2 cellular contexts compared by ENCODE assay signal in genomic region chr11:116667318-116667717, GRCh38.
TF ChIP-seq lines count a peak whose summit lies in the region.
"Not testable (repeated sequence)": the region's sequence is repeated elsewhere in the genome, so short reads cannot be mapped to it uniquely, and the experiment has no call there.

No MANE protein-coding gene starts in this region.

TF ChIP-seq in HepG2, 621 proteins besides CTCF, POLR2A, EP300 and RAD21 (continued from another document and continues in another):
- TF ChIP-seq ZNF331 (CRISPR knock-in tag; IDR thresholded peaks at IDR 0.05) (peak; percentile 75; the same call in 1 of the 2 replicates), GFI1 (CRISPR knock-in tag; IDR thresholded peaks at IDR 0.05; ENCODE audit: borderline replicate concordance) (0 out of 2 replicates have a peak, but pooled peaks have one; percentile 34), TBL1XR1 (IDR thresholded peaks at IDR 0.05; ENCODE audit: borderline replicate concordance, low read length, partially characterized antibody) (peak; percentile 61), GABPA (CRISPR knock-in tag; IDR thresholded peaks at IDR 0.05; ENCODE audit: low read depth) (0 out of 2 replicates have a peak, but pooled peaks have one; percentile 3), PPARG (CRISPR knock-in tag; conservative IDR thresholded peaks at IDR 0.05) (peak; percentile 26; the same call in 1 of the 2 replicates), HNF4G (IDR thresholded peaks at IDR 0.05; ENCODE audit: borderline replicate concordance, low read depth, low read length) (peak; percentile 39; the same call in 1 of the 2 replicates), HNF4G (CRISPR knock-in tag; IDR thresholded peaks at IDR 0.05; ENCODE audit: borderline replicate concordance, low read depth) (peak; percentile 34; the same call in 1 of the 2 replicates), FOXO1 (CRISPR knock-in tag; IDR thresholded peaks at IDR 0.05) (peak; percentile 94), TRIM24 (CRISPR knock-in tag; IDR thresholded peaks at IDR 0.05) (peak; percentile 99), KDM6A (CRISPR knock-in tag; IDR thresholded peaks at IDR 0.05; ENCODE audit: low read depth) (peak; percentile 75; the same call in 1 of the 2 replicates), SALL1 (CRISPR knock-in tag; IDR thresholded peaks at IDR 0.05) (peak; percentile 72), SOX6 (CRISPR knock-in tag; IDR thresholded peaks at IDR 0.05) (peak; percentile 89), MAZ (CRISPR knock-in tag; IDR thresholded peaks at IDR 0.05; ENCODE audit: low read depth) (peak; percentile 40; the same call in 1 of the 2 replicates), FOXJ3 (CRISPR knock-in tag; IDR thresholded peaks at IDR 0.05; ENCODE audit: borderline replicate concordance) (peak; percentile 96), ZNF609 (CRISPR knock-in tag; IDR thresholded peaks at IDR 0.05; ENCODE audit: borderline replicate concordance) (peak; percentile 89), ZMYM3 (CRISPR knock-in tag; IDR thresholded peaks at IDR 0.05) (0 out of 2 replicates have a peak, but pooled peaks have one; percentile 12), FOXP4 (CRISPR knock-in tag; IDR thresholded peaks at IDR 0.05) (peak; percentile 91), ZNF460 (CRISPR knock-in tag; IDR thresholded peaks at IDR 0.05; ENCODE audit: borderline replicate concordance) (peak; percentile 40; the same call in 1 of the 2 replicates), NR2C2 (CRISPR knock-in tag; IDR thresholded peaks at IDR 0.05; ENCODE audit: borderline replicate concordance) (peak; percentile 74), ISL2 (CRISPR knock-in tag; IDR thresholded peaks at IDR 0.05) (peak; percentile 82; the same call in 1 of the 2 replicates), THAP11 (CRISPR knock-in tag; IDR thresholded peaks at IDR 0.05) (peak; percentile 65), SKI (IDR thresholded peaks at IDR 0.05; ENCODE audit: partially characterized antibody) (peak; percentile 88), ZNF644 (CRISPR knock-in tag; IDR thresholded peaks at IDR 0.05; ENCODE audit: low read depth) (0 out of 2 replicates have a peak, but pooled peaks have one; percentile 40), ATF3 (CRISPR knock-in tag; IDR thresholded peaks at IDR 0.05) (peak; percentile 76), GATAD2A (CRISPR knock-in tag; IDR thresholded peaks at IDR 0.05) (peak; percentile 95), HDAC2 (CRISPR knock-in tag; IDR thresholded peaks at IDR 0.05) (peak; percentile 61; the same call in 1 of the 2 replicates)
- TF ChIP-seq GABPA (IDR thresholded peaks at IDR 0.05; ENCODE audit: low read depth, low read length); SOX6 (IDR thresholded peaks at IDR 0.05); MAZ (IDR thresholded peaks at IDR 0.05; ENCODE audit: borderline replicate concordance, low read depth, low read length): not testable (repeated sequence)

TF ChIP-seq in liver, 16 proteins besides CTCF, POLR2A, EP300 and RAD21 (continued from another document):
- TF ChIP-seq ZBTB33 (IDR thresholded peaks at IDR 0.05) (peak; percentile 44), SP1 (IDR thresholded peaks at IDR 0.05) (peak; percentile 32), JUND (IDR thresholded peaks at IDR 0.05) (peak; percentile 23 to 72), YY1 (IDR thresholded peaks at IDR 0.05) (peak; percentile 29), MAX (IDR thresholded peaks at IDR 0.05) (peak; percentile 41), FOXA2 (IDR thresholded peaks at IDR 0.05) (peak; percentile 96), FOXA1 (IDR thresholded peaks at IDR 0.05) (peak; percentile 97)
